ENCODE assay signal across 18 cellular contexts in the genomic region with DNA sequence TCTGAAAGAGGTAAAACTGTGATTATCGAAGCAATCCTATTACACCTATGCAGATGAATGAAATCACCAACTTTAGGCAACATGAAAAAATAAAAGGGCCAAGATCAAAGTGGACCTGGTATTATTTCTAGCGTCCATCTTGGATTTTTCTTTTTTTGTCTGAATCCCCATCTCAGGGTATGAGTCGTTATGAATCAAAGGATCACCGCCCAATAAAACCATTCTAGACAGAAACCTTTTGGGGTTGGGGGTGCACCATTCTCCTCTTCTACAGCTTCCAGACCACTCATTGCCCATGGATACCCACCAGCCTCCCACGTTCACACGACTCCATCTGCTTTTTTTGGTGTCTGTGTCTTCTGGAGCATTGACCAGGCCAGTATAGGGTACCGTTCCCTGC. TPM values are rescaled to one million over a fixed set of nuclear protein-coding genes. Genes with fewer than 3 reads are reported as not detected.
DNase-seq lines count a peak whose midpoint lies in the region; TF ChIP-seq lines count a peak whose summit lies in the region.
"Had no signal": no experiment of that assay in that cellular context is flagged by ENCODE, and none has a peak within 500 bp of the region (broad histone marks: within the 10 kb centered on the region; RNA-seq: fewer than 3 reads in every experiment).

No MANE protein-coding gene starts in this region.

- intact Hi-C loops in mammary epithelial cell (cut with micrococcal nuclease), result no loop called here
- intact Hi-C loops in breast epithelium (cut with DNase I; ENCODE audit: low total_unique reads), result no loop called here
- intact Hi-C loops in uterus (cut with DNase I; ENCODE audit: low total_unique reads), result loop anchor here (10.0 kb wide), 1 partner anchor 144 kb away; no protein-coding TSS in a partner anchor

- no TSS peak for BruUV-seq in mammary epithelial cell (replicated peaks; lab: Mats Ljungman, UMichigan)

- peaks cover 10% of the 10 kb centered on the region for H3K27me3 ChIP-seq in mammary epithelial cell (ENCODE audit: insufficient read depth, low read length)
- H3K27me3 ChIP-seq in breast epithelium, result no peaks in the 10 kb centered on the region
- H3K27me3 ChIP-seq in brain microvascular endothelial cell (replicated peaks), result no peaks in the 10 kb centered on the region
- no peaks in the 10 kb centered on the region for H3K27me3 ChIP-seq in osteoblast (ENCODE audit: insufficient read depth, low read length)
- no peaks in the 10 kb centered on the region for H3K27me3 ChIP-seq in uterus
- H3K27me3 ChIP-seq in neural progenitor cell, result no peaks in the 10 kb centered on the region

- no peak overlapping the region for H3K9ac ChIP-seq in mammary epithelial cell (ENCODE audit: insufficient read depth, low read length)
- H3K9ac ChIP-seq in neural progenitor cell, result no peak overlapping the region
- H3K9ac ChIP-seq: parathyroid adenoma had no signal

- H3K36me3 ChIP-seq in mammary epithelial cell (ENCODE audit: insufficient read depth, low read length) (no peaks in the 10 kb centered on the region), breast epithelium (no peaks in the 10 kb centered on the region), brain microvascular endothelial cell (replicated peaks) (peaks cover 4% of the 10 kb centered on the region), osteoblast (ENCODE audit: insufficient read depth, low read length) (peaks cover 15% of the 10 kb centered on the region), uterus (no peaks in the 10 kb centered on the region), neural progenitor cell (no peaks in the 10 kb centered on the region)

- no peaks in the 10 kb centered on the region for H3K9me3 Mint-ChIP-seq in neural progenitor cell
- no peaks in the 10 kb centered on the region for H3K9me3 Mint-ChIP-seq in T-helper 2 cell treated with Interferon-gamma antibody and Interleukin-4, amounts not matched to agents 5 μg/mL and 100 μg/mL, for 36 hours
- H3K9me3 Mint-ChIP-seq: activated CD4-positive, alpha-beta memory T cell treated with anti-CD3 and anti-CD28 coated beads for 36 hours; activated T-helper 1 cell treated with anti-CD3 and anti-CD28 coated beads, Interleukin-12 subunit alpha, Interleukin-12 subunit beta, Interleukin-2, Interleukin-4 antibody, amounts not matched to agents 30 ng/mL and 10 ng/mL and 1 ng/mL, durations not matched to agents 14 hours and 24 hours and 36 hours; CD4-positive, CD25-positive, alpha-beta regulatory T cell; stimulated activated naive CD8-positive, alpha-beta T cell treated with anti-CD3 and anti-CD28 coated beads, Interleukin-15, Interleukin-2, amounts not matched to agents 100 ng/mL and 50 ng/mL, for 24 hours had no signal

- no peak overlapping the region for H3K4me3 Mint-ChIP-seq in neural progenitor cell
- no peak overlapping the region for H3K4me3 Mint-ChIP-seq in T-helper 2 cell treated with Interferon-gamma antibody and Interleukin-4, amounts not matched to agents 5 μg/mL and 100 μg/mL, for 36 hours
- H3K4me3 Mint-ChIP-seq: activated CD4-positive, alpha-beta memory T cell treated with anti-CD3 and anti-CD28 coated beads for 36 hours; activated T-helper 1 cell treated with anti-CD3 and anti-CD28 coated beads, Interleukin-12 subunit alpha, Interleukin-12 subunit beta, Interleukin-2, Interleukin-4 antibody, amounts not matched to agents 30 ng/mL and 10 ng/mL and 1 ng/mL, durations not matched to agents 14 hours and 24 hours and 36 hours; CD4-positive, CD25-positive, alpha-beta regulatory T cell; stimulated activated naive CD8-positive, alpha-beta T cell treated with anti-CD3 and anti-CD28 coated beads, Interleukin-15, Interleukin-2, amounts not matched to agents 100 ng/mL and 50 ng/mL, for 24 hours had no signal

- no peak overlapping the region for H3K27ac Mint-ChIP-seq in neural progenitor cell
- H3K27ac Mint-ChIP-seq in T-helper 2 cell treated with Interferon-gamma antibody and Interleukin-4, amounts not matched to agents 5 μg/mL and 100 μg/mL, for 36 hours, result no peak overlapping the region
- H3K27ac Mint-ChIP-seq: activated CD4-positive, alpha-beta memory T cell treated with anti-CD3 and anti-CD28 coated beads for 36 hours; activated T-helper 1 cell treated with anti-CD3 and anti-CD28 coated beads, Interleukin-12 subunit alpha, Interleukin-12 subunit beta, Interleukin-2, Interleukin-4 antibody, amounts not matched to agents 30 ng/mL and 10 ng/mL and 1 ng/mL, durations not matched to agents 14 hours and 24 hours and 36 hours; stimulated activated naive CD8-positive, alpha-beta T cell treated with anti-CD3 and anti-CD28 coated beads, Interleukin-15, Interleukin-2, amounts not matched to agents 100 ng/mL and 50 ng/mL, for 24 hours had no signal

- peaks cover 63% of the 10 kb centered on the region for H3K36me3 Mint-ChIP-seq in neural progenitor cell
- H3K36me3 Mint-ChIP-seq in T-helper 2 cell treated with Interferon-gamma antibody and Interleukin-4, amounts not matched to agents 5 μg/mL and 100 μg/mL, for 36 hours (ENCODE audit: low read depth), result no peaks in the 10 kb centered on the region
- H3K36me3 Mint-ChIP-seq: activated CD4-positive, alpha-beta memory T cell treated with anti-CD3 and anti-CD28 coated beads for 36 hours; CD4-positive, CD25-positive, alpha-beta regulatory T cell had no signal

- H3K4me3 ChIP-seq in mammary epithelial cell (replicated peaks in 1 of 3; ENCODE audit: insufficient read depth in 1 of 3, low read depth in 2 of 3, low read length in 3 of 3) (no peak overlapping the region), breast epithelium (no peak overlapping the region), brain microvascular endothelial cell (ENCODE audit: low read depth, low read length) (no peak overlapping the region), osteoblast (ENCODE audit: insufficient read depth, low read length) (no peak overlapping the region), uterus (no peak overlapping the region), neural progenitor cell (no peak overlapping the region)

- no peaks in the 10 kb centered on the region for H3K79me2 ChIP-seq in mammary epithelial cell (ENCODE audit: insufficient read depth, low read length)
- peaks cover 59% of the 10 kb centered on the region for H3K79me2 ChIP-seq in osteoblast (ENCODE audit: insufficient read depth, low read length)
- H3K79me2 ChIP-seq in neural progenitor cell (ENCODE audit: low read depth), result peaks cover 97% of the 10 kb centered on the region
- H3K79me2 ChIP-seq: parathyroid adenoma had no signal

- H3F3A ChIP-seq in neural progenitor cell (ENCODE audit: low read depth), result no peaks in the 10 kb centered on the region

- DNase-seq in mammary epithelial cell (peak; percentile 14), breast epithelium (ENCODE audit: low spot score in 2 of 2) (no peak), brain microvascular endothelial cell (no peak), osteoblast (ENCODE audit: insufficient read length, low spot score, missing footprints) (no peak), uterus (no peak), anterior cingulate cortex (lab: John Stamatoyannopoulos, UW) (no peak), neural progenitor cell (ENCODE audit: low spot score) (no peak)
- no peak for DNase-seq in T-helper 2 cell treated with Interferon-gamma antibody and Interleukin-4, amounts not matched to agents 5 μg/mL and 100 μg/mL, for 36 hours (ENCODE audit: low spot score)
- DNase-seq: 8988T; activated CD4-positive, alpha-beta memory T cell treated with anti-CD3 and anti-CD28 coated beads for 36 hours; CD4-positive, CD25-positive, alpha-beta regulatory T cell; DMS79 treated with DMSO at 0.1 percent for 48 hours; NCI-H1436 treated with DMSO at 0.1 percent for 48 hours; NCI-H345; stimulated activated CD4-positive, alpha-beta T cell treated with anti-CD3 and anti-CD28 coated beads, Interleukin-15, amount 100 ng/mL, for 24 hours had no signal

- peaks cover 46% of the 10 kb centered on the region for H3K4me1 Mint-ChIP-seq in neural progenitor cell
- peaks cover 17% of the 10 kb centered on the region for H3K4me1 Mint-ChIP-seq in T-helper 2 cell treated with Interferon-gamma antibody and Interleukin-4, amounts not matched to agents 5 μg/mL and 100 μg/mL, for 36 hours (ENCODE audit: low read depth)

- WGBS in mammary epithelial cell (ENCODE audit: low coverage, missing lambda C conversion rate), result 95% methylated on average over 7 of the region's 7 CpGs

- H4K20me1 ChIP-seq in mammary epithelial cell (ENCODE audit: insufficient read depth, low read length) (no peaks in the 10 kb centered on the region), osteoblast (ENCODE audit: insufficient read depth, low read length) (no peaks in the 10 kb centered on the region), neural progenitor cell (ENCODE audit: low read depth) (peaks cover 37% of the 10 kb centered on the region)

- CTCF ChIA-PET in mammary epithelial cell (lab: Charles Lee; ENCODE audit: low non-redundant PET), result no interaction called here

- H3K4me1 ChIP-seq in mammary epithelial cell (ENCODE audit: insufficient read depth, low read length), result peaks cover 29% of the 10 kb centered on the region
- H3K4me1 ChIP-seq in breast epithelium, result no peaks in the 10 kb centered on the region
- H3K4me1 ChIP-seq in osteoblast (ENCODE audit: insufficient read depth, low read length), result peaks cover 80% of the 10 kb centered on the region
- peaks cover 4 to 15% of the 10 kb centered on the region in 2 donors for H3K4me1 ChIP-seq in uterus
- peaks cover 18% of the 10 kb centered on the region for H3K4me1 ChIP-seq in neural progenitor cell

- H3K4me2 ChIP-seq in mammary epithelial cell (ENCODE audit: insufficient read depth, low read depth, low read length) (no peak overlapping the region), osteoblast (ENCODE audit: insufficient read depth, low read length) (peak overlapping the region; percentile 28), neural progenitor cell (no peak overlapping the region)

- dilution Hi-C loops in mammary epithelial cell (cut with HindIII; ENCODE audit: low sequenced_read_pairs), result no loop called here

- no peak overlapping the region for H2AFZ ChIP-seq in mammary epithelial cell (ENCODE audit: low read depth, low read length)
- H2AFZ ChIP-seq in osteoblast (ENCODE audit: low read length), result no peak overlapping the region
- no peak overlapping the region for H2AFZ ChIP-seq in neural progenitor cell (replicated peaks)
- H2AFZ ChIP-seq: parathyroid adenoma had no signal

- no peaks in the 10 kb centered on the region for H3K9me3 ChIP-seq in mammary epithelial cell (replicated peaks; ENCODE audit: insufficient read depth, low read length)
- no peaks in the 10 kb centered on the region for H3K9me3 ChIP-seq in breast epithelium
- H3K9me3 ChIP-seq in osteoblast (ENCODE audit: low read depth, low read length), result no peaks in the 10 kb centered on the region
- H3K9me3 ChIP-seq in uterus, result no peaks in the 10 kb centered on the region
- no peaks in the 10 kb centered on the region for H3K9me3 ChIP-seq in neural progenitor cell (ENCODE audit: low read depth)

- in situ Hi-C loops in mammary epithelial cell (cut with MboI; ENCODE audit: low sequenced_read_pairs in 2 of 2), result loop anchor here in 1 of 2 donors (25.0 kb wide), 1 partner anchor 122 kb away; no protein-coding TSS in a partner anchor
- in situ Hi-C loops in brain microvascular endothelial cell (cut with HindIII; ENCODE audit: low pct_ligation_motif_present, low sequenced_read_pairs), result no loop called here

- H3K27me3 Mint-ChIP-seq in neural progenitor cell (ENCODE audit: insufficient read depth, low read depth), result no peaks in the 10 kb centered on the region
- peaks cover 72% of the 10 kb centered on the region for H3K27me3 Mint-ChIP-seq in T-helper 2 cell treated with Interferon-gamma antibody and Interleukin-4, amounts not matched to agents 5 μg/mL and 100 μg/mL, for 36 hours (ENCODE audit: low read depth)

- TF ChIP-seq POLR2A in breast epithelium (IDR thresholded peaks at IDR 0.05) (no peak), uterus (IDR thresholded peaks at IDR 0.05) (no peak)

- no peak overlapping the region for H3K27ac ChIP-seq in mammary epithelial cell (ENCODE audit: insufficient read depth, low read depth, low read length)
- H3K27ac ChIP-seq in breast epithelium, result no peak overlapping the region
- H3K27ac ChIP-seq in brain microvascular endothelial cell, result peak overlapping the region; percentile 93
- H3K27ac ChIP-seq in osteoblast (ENCODE audit: low read depth, low read length), result peak overlapping the region; percentile 96
- peak overlapping the region; percentile 87 to 88 for H3K27ac ChIP-seq in uterus
- no peak overlapping the region for H3K27ac ChIP-seq in neural progenitor cell
- H3K27ac ChIP-seq: parathyroid adenoma had no signal

- TF ChIP-seq CTCF in mammary epithelial cell (conservative IDR thresholded peaks at IDR 0.05 in 1 of 2, IDR thresholded peaks at IDR 0.05 in 1 of 2; ENCODE audit: extremely low read depth in 1 of 2, insufficient read depth in 1 of 2, low read depth in 1 of 2, low read length in 2 of 2), result no peak
- no peak for TF ChIP-seq CTCF in breast epithelium (IDR thresholded peaks at IDR 0.05)
- TF ChIP-seq CTCF in brain microvascular endothelial cell (IDR thresholded peaks at IDR 0.05; ENCODE audit: low read depth, low read length, missing control alignments), result no peak
- TF ChIP-seq CTCF in osteoblast (IDR thresholded peaks at IDR 0.05; ENCODE audit: extremely low read depth, low read depth, low read length), result no peak
- TF ChIP-seq CTCF in uterus (IDR thresholded peaks at IDR 0.05), result no peak
- TF ChIP-seq CTCF in neural progenitor cell (IDR thresholded peaks at IDR 0.05), result no peak

RNA-seq across cellular contexts. Expression of a gene that starts 33.4 kb away (rescaled TPM):
- total RNA-seq in mammary epithelial cell (100 to 1,000 TPM in 1 of 2 donors, 10 to 100 TPM in 1; 30.8 to 103 TPM), breast epithelium (1,000 to 10,000 TPM in 1 of 3 donors, 100 to 1,000 TPM in 2; 258 to 2,233 (median 271) TPM), osteoblast (123 and 164 TPM in 2 replicates), uterus (100 to 1,000 TPM in 3 of 4 donors, 10 to 100 TPM in 1; 92.0 to 212 (median 132) TPM), neural progenitor cell (ENCODE audit: low replicate concordance) (84.4 and 247 TPM in 2 replicates)
- 4.0 TPM for polyA plus RNA-seq in mammary epithelial cell
- 23.7 TPM for polyA minus RNA-seq in mammary epithelial cell
- total RNA-seq: activated T-helper 1 cell treated with anti-CD3 and anti-CD28 coated beads, Interleukin-12 subunit alpha, Interleukin-12 subunit beta, Interleukin-2, Interleukin-4 antibody, amounts not matched to agents 30 ng/mL and 10 ng/mL and 1 ng/mL, durations not matched to agents 14 hours and 24 hours and 36 hours had no signal

Comparison
In these comparisons a context has a peak if more than half of its experiments do, and no peak if none do; other contexts are left out.
1. H3K27ac ChIP-seq: peak in brain microvascular endothelial cell (single experiment), osteoblast (single experiment) and uterus (2 of 2); none in mammary epithelial cell (single experiment), breast epithelium (0 of 2) and neural progenitor cell (single experiment).